ENCODE assay signal across 10 cellular contexts in genomic region chr11:71251159-71251721, GRCh38. TPM values are rescaled to one million over a fixed set of nuclear protein-coding genes. Genes with fewer than 3 reads are reported as not detected.
A peak's percentile ranks its signal among the peaks of the same experiment; 100 is the strongest.
DNase-seq lines count a peak whose midpoint lies in the region; ATAC-seq, FAIRE-seq and TF ChIP-seq lines count a peak whose summit lies in the region.
"Had no signal": no experiment of that assay in that cellular context is flagged by ENCODE, and none has a peak within 500 bp of the region (broad histone marks: within the 10 kb centered on the region; RNA-seq: fewer than 3 reads in every experiment).

No MANE protein-coding gene starts in this region.

- H4K5ac ChIP-seq in mesendoderm (ENCODE audit: low read length): no peak overlapping the region

- no peak overlapping the region for H3K23ac ChIP-seq in mesendoderm (ENCODE audit: low read length)

- no peak overlapping the region for H3K27ac Mint-ChIP-seq in chondrocyte (ENCODE audit: unreplicated experiment)

- H3K27me3 ChIP-seq in mesendoderm (ENCODE audit: insufficient read depth, low read length, poor library complexity): no peaks in the 10 kb centered on the region

- peaks cover 21% of the 10 kb centered on the region for H3K4me1 Mint-ChIP-seq in chondrocyte (ENCODE audit: low read depth)

- H3K9me3 ChIP-seq in A549: no peaks in the 10 kb centered on the region

- peak overlapping the region; percentile 49 for H3K4me3 Mint-ChIP-seq in chondrocyte (ENCODE audit: unreplicated experiment)

- H3K36me3 Mint-ChIP-seq in chondrocyte (ENCODE audit: low read depth): peaks cover 2% of the 10 kb centered on the region

- peak overlapping the region; percentile 69 for H3K18ac ChIP-seq in mesendoderm (ENCODE audit: low read length)

- H4K8ac ChIP-seq in mesendoderm (ENCODE audit: low read depth, low read length): no peak overlapping the region

- H3K4me2 ChIP-seq in A549: peak overlapping the region; percentile 75
- peak overlapping the region; percentile 91 for H3K4me2 ChIP-seq in mesendoderm (ENCODE audit: low read length)

- TF ChIP-seq RAD21 in A549 (conservative IDR thresholded peaks at IDR 0.05 in 1 of 2, IDR thresholded peaks at IDR 0.05 in 1 of 2): no peak

- CTCF ChIA-PET in A549 (lab: Yijun Ruan, JAX): interaction anchor here (0.5 to 6.2 kb wide), 34 partner anchors 12 to 1023 kb away, joined by 3 to 77 read pairs (median 4); no protein-coding TSS in a partner anchor

- H3K79me1 ChIP-seq in mesendoderm (ENCODE audit: low read length): no peaks in the 10 kb centered on the region

- FAIRE-seq in A549 (lab: Jason Lieb, UNC): no peak
- FAIRE-seq: G401.6 had no signal

- no peak overlapping the region for H2BK120ac ChIP-seq in mesendoderm (ENCODE audit: low read depth, low read length)

- peaks cover 5% of the 10 kb centered on the region for H3K79me2 ChIP-seq in mesendoderm (ENCODE audit: control insufficient read depth, insufficient read depth, low read length)

- H3K9me3 Mint-ChIP-seq in chondrocyte (ENCODE audit: low read depth): no peaks in the 10 kb centered on the region

- H2AK5ac ChIP-seq in mesendoderm (ENCODE audit: low read length): no peak overlapping the region

- peaks cover 56% of the 10 kb centered on the region for H3K27me3 Mint-ChIP-seq in chondrocyte (ENCODE audit: low read depth)

- 13% methylated on average over 27 of the region's 63 CpGs for WGBS in A549 (ENCODE audit: missing lambda C conversion rate)
- WGBS in mesendoderm (ENCODE audit: extremely low coverage, insufficient coverage, low lambda C conversion rate): no CpG with 5 or more reads among the region's 63 CpGs

- no peak overlapping the region for H2BK5ac ChIP-seq in mesendoderm (ENCODE audit: low read length)

- H3K4me3 ChIP-seq in A549: peak overlapping the region; percentile 99
- peak overlapping the region; percentile 23 for H3K4me3 ChIP-seq in mesendoderm (ENCODE audit: low read length)

- POLR2A ChIA-PET in A549 (lab: Yijun Ruan, JAX): interaction anchor here (1.0 to 3.3 kb wide), 3 partner anchors 10 to 198 kb away, joined by 3 to 29 read pairs (median 15); no protein-coding TSS in a partner anchor

- peak overlapping the region; percentile 66 for H3K9ac ChIP-seq in mesendoderm (ENCODE audit: low read length)

- H3K27ac ChIP-seq in A549: peak overlapping the region; percentile 99
- H3K27ac ChIP-seq in mesendoderm (ENCODE audit: low read depth, low read length): no peak overlapping the region

- H3K4ac ChIP-seq in mesendoderm (ENCODE audit: low read depth, low read length): peak overlapping the region; percentile 77

- no peak for TF ChIP-seq POLR2A in A549 (IDR thresholded peaks at IDR 0.05; ENCODE audit: low read length)

- no peak overlapping the region for H2BK15ac ChIP-seq in mesendoderm (replicated peaks; ENCODE audit: low read depth)

- TF ChIP-seq EP300 in A549 (IDR thresholded peaks at IDR 0.05): no peak

- TF ChIP-seq CTCF in A549 (IDR thresholded peaks at IDR 0.05) (no peak), chondrocyte (IDR thresholded peaks at IDR 0.05) (no peak)

- peaks cover 32% of the 10 kb centered on the region for H3K4me1 ChIP-seq in A549
- peaks cover 12% of the 10 kb centered on the region for H3K4me1 ChIP-seq in mesendoderm (ENCODE audit: control insufficient read depth, low read depth, low read length)

- ATAC-seq in A549: peak in 1 of 2 experiments; percentile 5; a peak in 2 of 6 replicates
- ATAC-seq in HG03442 (IDR thresholded peaks at IDR 0.05; ENCODE audit: unreplicated experiment): no peak
- ATAC-seq in HG02610 (IDR thresholded peaks at IDR 0.05; ENCODE audit: unreplicated experiment): no peak
- no peak for ATAC-seq in HG02852 (IDR thresholded peaks at IDR 0.05; ENCODE audit: unreplicated experiment)

- DNase-seq in A549 (ENCODE audit: low read depth in 1 of 2, low spot score in 1 of 2) (peak in 1 of 2 experiments; percentile 40), HT-29 (ENCODE audit: low spot score) (peak; percentile 9), chondrocyte (ENCODE audit: low spot score) (no peak), mesendoderm (no peak), NOMO-1 (lab: John Stamatoyannopoulos, UW; ENCODE audit: unreplicated experiment in 2 of 2) (no peak)
- DNase-seq: cortex of kidney had no signal

- H3K56ac ChIP-seq in mesendoderm (ENCODE audit: low read length): peak overlapping the region; percentile 79

- H3K36me3 ChIP-seq in mesendoderm (ENCODE audit: control insufficient read depth, insufficient read depth, low read length): no peaks in the 10 kb centered on the region

TF ChIP-seq in A549, 52 proteins besides CTCF, POLR2A, EP300 and RAD21:
- no peak for TF ChIP-seq HDAC2 (IDR thresholded peaks at IDR 0.05)

RNA-seq across cellular contexts. Expression of gene SHANK2, which starts 1.1 kb away (rescaled TPM):
- 7.6 and 15.6 TPM in 2 replicates for polyA plus RNA-seq in A549 (2011; rRNA removed)
- 5.3 and 7.5 TPM in 2 replicates for polyA plus RNA-seq in A549 (2012; cell fraction: cytosol; rRNA removed)
- polyA plus RNA-seq in A549 (2012; cell fraction: nucleus; rRNA removed): 21.6 and 25.7 TPM in 2 replicates
- 4.7 to 6.7 TPM (median 5.3 TPM) in 3 replicates for polyA plus RNA-seq in A549 (2017; fragmentation: RNase III; extraction: RNeasy Plus Mini Kit Qiagen cat#74134 plus additional on column Dnase treatment)
- 35.9 and 36.4 TPM in 2 replicates for polyA minus RNA-seq in A549 (2011; rRNA and poly(A)+ RNA removed)
- 2.5 and 5.4 TPM in 2 replicates for total RNA-seq in HT-29 (2014; rRNA removed; shearing (Covaris generic))
- 0.53 to 1.6 TPM (median 0.97 TPM) in 3 replicates for total RNA-seq in chondrocyte
- polyA plus RNA-seq in mesendoderm (2013, experiment 1 of 2): 7.5 TPM
- 7.3 TPM for polyA plus RNA-seq in mesendoderm (2013, experiment 2 of 2)
